In genomic region chr13:27424246-27425150, GRCh38 we compare ENCODE assay signal across 8 cellular contexts. TPM values are rescaled to one million over a fixed set of nuclear protein-coding genes. Genes with fewer than 3 reads are reported as not detected.
A peak's percentile ranks its signal among the peaks of the same experiment; 100 is the strongest.
DNase-seq lines count a peak whose midpoint lies in the region; ATAC-seq, FAIRE-seq and TF ChIP-seq lines count a peak whose summit lies in the region.

GTF3A (plus strand) TSS chr13:27424619.

- peak; percentile 96 for DNase-seq in COLO829 (ENCODE audit: low spot score)
- DNase-seq in HUDEP-2 (lab: John Stamatoyannopoulos, UW; ENCODE audit: unreplicated experiment in 76 of 76): peak in 73 of 76 experiments; percentile 20 to 89 (median 73)
- DNase-seq in OCI-LY7 (ENCODE audit: low spot score): peak; percentile 91
- peak; percentile 81 for DNase-seq in activated T-cell treated with anti-CD3 and anti-CD28 coated beads for 1 hour (ENCODE audit: low read depth)
- peak; percentile 91 for DNase-seq in endothelial cell of umbilical vein (ENCODE audit: low read depth, low spot score)
- DNase-seq in middle frontal gyrus (ENCODE audit: extremely low spot score, low spot score): peak; percentile 81
- peak; percentile 70 to 78 for DNase-seq in stimulated activated CD8-positive, alpha-beta memory T cell treated with anti-CD3 and anti-CD28 coated beads, Interleukin-2, amount 100 ng/mL, for 1 hour (ENCODE audit: low read depth in 2 of 2)

- peaks cover 18% of the 10 kb centered on the region for H4K20me1 ChIP-seq in OCI-LY7 (ENCODE audit: insufficient read depth, low read length)
- H4K20me1 ChIP-seq in endothelial cell of umbilical vein (replicated peaks; ENCODE audit: control insufficient read depth, extremely low read depth, insufficient read depth, low read length): no peaks in the 10 kb centered on the region

- H3K9me3 ChIP-seq in OCI-LY7 (ENCODE audit: low read length): no peaks in the 10 kb centered on the region
- H3K9me3 ChIP-seq in endothelial cell of umbilical vein (replicated peaks; ENCODE audit: control insufficient read depth, insufficient read depth, low read length): no peaks in the 10 kb centered on the region

- dilution Hi-C loops in endothelial cell of umbilical vein (cut with MboI; ENCODE audit: extremely low pct_ligation_motif_present, low sequenced_read_pairs): no loop called here

- peak; percentile 81 for FAIRE-seq in endothelial cell of umbilical vein (lab: Jason Lieb, UNC)

- peak within 1 kb of the TSS; percentile 58 for H3K9ac ChIP-seq in endothelial cell of umbilical vein (replicated peaks; ENCODE audit: extremely low read depth, insufficient read depth, low read length)

- TF ChIP-seq CTCF in OCI-LY7 (conservative IDR thresholded peaks at IDR 0.05; ENCODE audit: low read length) (no peak), endothelial cell of umbilical vein (IDR thresholded peaks at IDR 0.05; ENCODE audit: extremely low read depth in 1 of 2, insufficient read depth in 1 of 2, low read depth in 1 of 2, low read length in 2 of 2) (no peak)

- intact Hi-C loops in OCI-LY7 (cut with micrococcal nuclease; ENCODE audit: unreplicated experiment) (loop anchor here (1.0 to 5.0 kb wide), 3 partner anchors 26 to 198 kb away; partner anchors contain the start of genes LNX2, MTIF3 and POLR1D), endothelial cell of umbilical vein (cut with micrococcal nuclease) (loop anchor here (1.0 kb wide), 1 partner anchor 49 kb away; no protein-coding TSS in a partner anchor)

- peaks cover 36% of the 10 kb centered on the region for H3K36me3 ChIP-seq in OCI-LY7 (ENCODE audit: insufficient read depth, low read length)
- peaks cover 0 to 8% of the 10 kb centered on the region in 2 experiments for H3K36me3 ChIP-seq in endothelial cell of umbilical vein (ENCODE audit: control insufficient read depth in 2 of 2, extremely low read depth in 1 of 2, insufficient read depth in 2 of 2, low read length in 2 of 2)

- H2AFZ ChIP-seq in OCI-LY7 (ENCODE audit: low read length): peak within 1 kb of the TSS; percentile 78; the same call in 1 of the 2 replicates
- H2AFZ ChIP-seq in endothelial cell of umbilical vein (ENCODE audit: low read depth, low read length): peak within 1 kb of the TSS; percentile 88

- POLR2A ChIA-PET in OCI-LY7 (lab: Charles Lee) (interaction anchor here (0.6 to 5.6 kb wide), 5 partner anchors 20 to 196 kb away, joined by 3 to 38 read pairs (median 6); partner anchors contain the start of genes LNX2 and MTIF3), endothelial cell of umbilical vein (lab: Charles Lee) (interaction anchor here (1.2 to 1.7 kb wide), 2 partner anchors 26 to 230 kb away, joined by 4 to 8 read pairs; partner anchors contain the start of gene MTIF3)

- H3K27ac ChIP-seq in OCI-LY7 (ENCODE audit: low read depth, low read length, poor library complexity, severe bottlenecking): peak within 1 kb of the TSS; percentile 73
- peak within 1 kb of the TSS; percentile 69 for H3K27ac ChIP-seq in endothelial cell of umbilical vein (ENCODE audit: insufficient read depth, low read depth, low read length)

- H3K4me1 ChIP-seq in OCI-LY7 (ENCODE audit: insufficient read depth, low read length, poor library complexity, severe bottlenecking) (peaks cover 25% of the 10 kb centered on the region), endothelial cell of umbilical vein (ENCODE audit: control insufficient read depth, extremely low read depth, insufficient read depth, low read length) (peaks cover 25% of the 10 kb centered on the region)

- peak; percentile 89 for TF ChIP-seq POLR2A in endothelial cell of umbilical vein (IDR thresholded peaks at IDR 0.05; ENCODE audit: low read depth, low read length)

- BruUV-seq in OCI-LY7 (replicated peaks; lab: Mats Ljungman, UMichigan) (no TSS peak), endothelial cell of umbilical vein (replicated peaks; lab: Mats Ljungman, UMichigan) (TSS peak; percentile 35)

- peaks cover 47% of the 10 kb centered on the region for H3K79me2 ChIP-seq in OCI-LY7 (ENCODE audit: insufficient read depth, low read depth, low read length)
- H3K79me2 ChIP-seq in endothelial cell of umbilical vein (ENCODE audit: control insufficient read depth, insufficient read depth, low read length): peaks cover 15% of the 10 kb centered on the region

- H3K4me2 ChIP-seq in OCI-LY7 (ENCODE audit: low read length): peak within 1 kb of the TSS; percentile 97
- H3K4me2 ChIP-seq in endothelial cell of umbilical vein (ENCODE audit: insufficient read depth, low read length): peak within 1 kb of the TSS; percentile 88

- H3K9me1 ChIP-seq in endothelial cell of umbilical vein (replicated peaks; ENCODE audit: control insufficient read depth, extremely low read depth, insufficient read depth, low read length): no peaks in the 10 kb centered on the region

- no peaks in the 10 kb centered on the region for H3K27me3 ChIP-seq in endothelial cell of umbilical vein (ENCODE audit: control insufficient read depth in 2 of 2, insufficient read depth in 2 of 2, low read length in 2 of 2)

- ATAC-seq in GM21367 (IDR thresholded peaks at IDR 0.05; ENCODE audit: unreplicated experiment): peak; percentile 65

- no peaks in the 10 kb centered on the region for H3K9me2 ChIP-seq in OCI-LY7 (ENCODE audit: insufficient read depth, low read length)

- CTCF ChIA-PET in OCI-LY7 (lab: Charles Lee; ENCODE audit: unreplicated experiment): no interaction called here
- CTCF ChIA-PET in endothelial cell of umbilical vein (lab: Charles Lee): interaction anchor here (1.0 to 4.6 kb wide), 8 partner anchors 11 to 560 kb away, joined by 3 to 41 read pairs (median 13); partner anchors contain the start of gene MTIF3

- H3K4me3 ChIP-seq in OCI-LY7 (ENCODE audit: low read depth, low read length, poor library complexity, severe bottlenecking) (peak within 1 kb of the TSS; percentile 94), endothelial cell of umbilical vein (replicated peaks in 1 of 3; ENCODE audit: insufficient read depth in 1 of 3, low read depth in 1 of 3, low read length in 3 of 3) (peak within 1 kb of the TSS; percentile 23 to 66 (median 57))

TF ChIP-seq in endothelial cell of umbilical vein, 7 proteins besides CTCF, POLR2A, EP300 and RAD21:
- peak; percentile 90 for TF ChIP-seq POLR2AphosphoS5 (IDR thresholded peaks at IDR 0.05; ENCODE audit: insufficient read depth, low read depth, low read length)
- TF ChIP-seq MYC (IDR thresholded peaks at IDR 0.05; ENCODE audit: low read depth, low read length): peak; percentile 30
- TF ChIP-seq EZH2 (IDR thresholded peaks at IDR 0.05; ENCODE audit: borderline replicate concordance, low read depth, low read length, severe bottlenecking): no peak
- TF ChIP-seq, protein P1, sequence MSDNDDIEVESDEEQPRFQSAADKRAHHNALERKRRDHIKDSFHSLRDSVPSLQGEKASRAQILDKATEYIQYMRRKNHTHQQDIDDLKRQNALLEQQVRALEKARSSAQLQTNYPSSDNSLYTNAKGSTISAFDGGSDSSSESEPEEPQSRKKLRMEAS (IDR thresholded peaks at IDR 0.05; ENCODE audit: insufficient read depth, insufficient read length): peak; percentile 83

RNA-seq across cellular contexts. Expression of gene GTF3A, which starts in this region (rescaled TPM):
- 220 and 251 TPM in 2 replicates for total RNA-seq in OCI-LY7 (2014; rRNA removed; shearing (Covaris generic))
- total RNA-seq in OCI-LY7 (2022) (242 and 245 TPM in 2 replicates), endothelial cell of umbilical vein (71.2 and 73.3 TPM in 2 replicates)
- 37.9 and 47.6 TPM in 2 replicates for polyA plus RNA-seq in endothelial cell of umbilical vein
- polyA plus RNA-seq in endothelial cell of umbilical vein (2011; cell fraction: cytosol; rRNA removed): 67.4 and 69.1 TPM in 2 replicates
- polyA plus RNA-seq in endothelial cell of umbilical vein (2011; cell fraction: nucleus; rRNA removed): 28.7 and 35.9 TPM in 2 replicates
- polyA plus RNA-seq in endothelial cell of umbilical vein (2012): 95.9 and 119 TPM in 2 replicates
- 27.6 and 33.6 TPM in 2 replicates for polyA minus RNA-seq in endothelial cell of umbilical vein
- 50.7 TPM for polyA minus RNA-seq in endothelial cell of umbilical vein (2011; cell fraction: cytosol; rRNA and poly(A)+ RNA removed)
- polyA minus RNA-seq in endothelial cell of umbilical vein (2011; cell fraction: nucleus; rRNA and poly(A)+ RNA removed): 9.8 and 13.6 TPM in 2 replicates

Comparison
In these comparisons a context has a peak if more than half of its experiments do, and no peak if none do; other contexts are left out.
1. Peak in every context shown above with its lines: DNase-seq, ATAC-seq, H3K4me3 ChIP-seq and H3K27ac ChIP-seq.